ENCODE assay signal across 16 cellular contexts in the genomic region with DNA sequence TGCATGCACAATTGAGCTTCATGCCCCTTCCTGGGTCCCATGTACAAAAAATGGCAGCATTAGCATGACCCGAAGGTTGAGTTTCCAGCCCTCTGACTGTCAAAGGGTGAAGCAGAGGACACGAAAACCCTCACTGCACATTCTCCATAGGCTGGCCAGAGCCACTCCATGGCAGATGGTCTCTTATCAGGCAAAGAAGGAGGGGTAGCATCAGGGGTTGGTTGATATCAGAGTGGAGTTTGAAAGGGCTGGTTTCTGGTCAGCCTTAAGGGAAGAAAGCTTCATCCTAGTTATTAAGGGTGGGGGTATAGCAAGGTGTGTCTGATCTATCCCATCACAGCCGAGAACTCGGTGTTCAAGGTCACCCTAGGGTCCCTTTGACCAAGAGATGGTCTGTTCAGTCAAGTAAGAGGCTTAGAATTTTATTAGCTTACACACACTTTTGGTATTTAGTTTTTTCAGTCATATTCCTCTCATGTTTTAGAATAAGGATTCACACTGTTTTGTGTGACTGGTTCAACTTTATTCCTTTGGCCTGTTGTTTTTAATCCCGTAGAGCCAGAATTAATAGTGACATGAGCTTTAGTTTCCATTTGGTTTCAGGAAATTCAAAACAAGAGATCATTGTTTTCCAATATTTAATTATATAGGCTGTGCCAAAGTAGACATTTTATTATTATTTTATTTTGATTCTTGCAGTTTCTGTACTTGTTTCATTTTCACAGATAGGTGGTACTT.
"Had no signal": no experiment of that assay in that cellular context is flagged by ENCODE, and none has a peak within 500 bp of the region (broad histone marks: within the 10 kb centered on the region; RNA-seq: fewer than 3 reads in every experiment).

No MANE protein-coding gene starts in this region.

- H3K27me3 ChIP-seq: vagina had no signal

- ATAC-seq: activated CD8-positive, alpha-beta T cell treated with anti-CD3 and anti-CD28 coated beads for 36 hours; activated naive CD4-positive, alpha-beta T cell treated with anti-CD3 and anti-CD28 coated beads, Interleukin-2, amount 50 U/mL, for 72 hours; activated T-helper 17 cell treated with anti-CD3 and anti-CD28 coated beads, Interleukin-2, amount 50 U/mL, for 72 hours; sciatic nerve; stimulated activated memory B cell treated with anti-CD40 and anti-IgM and Interleukin-4, amounts not matched to agents 10 μg/mL and 1 μg/mL and 100 μg/mL, for 72 hours had no signal

- DNase-seq: activated CD4-positive, alpha-beta T cell treated with anti-CD3 and anti-CD28 coated beads, Interleukin-2, amount 10 ng/mL, durations not matched to agents 7 days and 5 days; activated CD4-positive, CD25-positive, alpha-beta regulatory T cell treated with anti-CD3 and anti-CD28 coated beads, Interleukin-2, amount 50 U/mL, for 72 hours; activated CD8-positive, alpha-beta T cell treated with anti-CD3 and anti-CD28 coated beads for 36 hours; activated T-cell treated with anti-CD3 and anti-CD28 coated beads, Interleukin-2, amount 50 U/mL, for 24 hours; aorta; hypothalamus; nephron progenitor cell; stimulated activated CD4-positive, alpha-beta T cell treated with anti-CD3 and anti-CD28 coated beads, Interleukin-15, amount 100 ng/mL, for 24 hours; T-helper 9 cell; trophoblast cell had no signal

- H3K4me1 ChIP-seq: parathyroid adenoma, vagina had no signal

- H3K27ac ChIP-seq: parathyroid adenoma, vagina had no signal
